Comparison of ENCODE assay signal across 39 cellular contexts in genomic region chr16:84818133-84818532, GRCh38. TPM values are rescaled to one million over a fixed set of nuclear protein-coding genes. Genes with fewer than 3 reads are reported as not detected.
"Had no signal": no experiment of that assay in that cellular context is flagged by ENCODE, and none has a peak within 500 bp of the region (broad histone marks: within the 10 kb centered on the region; RNA-seq: fewer than 3 reads in every experiment).

No MANE protein-coding gene starts in this region.

- FAIRE-seq: astrocyte, bronchial epithelial cell had no signal

- H3K27me3 ChIP-seq: ascending aorta, brain microvascular endothelial cell, breast epithelium had no signal

- H3K36me3 Mint-ChIP-seq: activated naive CD4-positive, alpha-beta T cell treated with anti-CD3 and anti-CD28 coated beads, Interleukin-2, amount 10 ng/mL, durations not matched to agents 7 days and 5 days; activated naive CD4-positive, alpha-beta T cell treated with anti-CD3 and anti-CD28 coated beads, Interleukin-2, amount 50 U/mL, for 24 hours; activated naive CD4-positive, alpha-beta T cell treated with anti-CD3 and anti-CD28 coated beads, Interleukin-2, amount 50 U/mL, for 72 hours; activated naive CD8-positive, alpha-beta T cell; activated naive CD8-positive, alpha-beta T cell treated with anti-CD3 and anti-CD28 coated beads for 36 hours; activated naive CD8-positive, alpha-beta T cell treated with anti-CD3 and anti-CD28 coated beads, Interleukin-2, amount 10 ng/mL, durations not matched to agents 7 days and 5 days; brain had no signal

- H3K4me1 ChIP-seq: breast epithelium had no signal

- H3K27ac ChIP-seq: adrenal gland, ascending aorta, body of pancreas, brain microvascular endothelial cell, breast epithelium, cardiac muscle cell had no signal

- H3K4me3 ChIP-seq: adrenal gland, ascending aorta, body of pancreas, breast epithelium, cardiac muscle cell had no signal

- H3K27me3 Mint-ChIP-seq: activated naive CD4-positive, alpha-beta T cell treated with anti-CD3 and anti-CD28 coated beads, Interleukin-2, amount 50 U/mL, for 24 hours had no signal

- H3K4me3 Mint-ChIP-seq: activated naive CD4-positive, alpha-beta T cell treated with anti-CD3 and anti-CD28 coated beads for 36 hours; activated naive CD4-positive, alpha-beta T cell treated with anti-CD3 and anti-CD28 coated beads, Interleukin-2, amount 10 ng/mL, durations not matched to agents 7 days and 5 days; activated naive CD4-positive, alpha-beta T cell treated with anti-CD3 and anti-CD28 coated beads, Interleukin-2, amount 50 U/mL, for 24 hours; activated naive CD8-positive, alpha-beta T cell; activated naive CD8-positive, alpha-beta T cell treated with anti-CD3 and anti-CD28 coated beads for 36 hours; activated naive CD8-positive, alpha-beta T cell treated with anti-CD3 and anti-CD28 coated beads, Interleukin-2, amount 10 ng/mL, durations not matched to agents 7 days and 5 days; activated naive CD8-positive, alpha-beta T cell treated with anti-CD3 and anti-CD28 coated beads, Interleukin-2, amount 50 U/mL, for 24 hours; activated T-cell treated with anti-CD3 and anti-CD28 coated beads, Interleukin-2, amount 50 U/mL, for 24 hours; activated T-cell treated with anti-CD3 and anti-CD28 coated beads, Interleukin-2, amount 50 U/mL, for 4 hours; activated T-cell treated with anti-CD3 and anti-CD28 coated beads, Interleukin-2, amount 50 U/mL, for 72 hours; activated T-helper 1 cell treated with anti-CD3 and anti-CD28 coated beads, Interleukin-12 subunit alpha, Interleukin-12 subunit beta, Interleukin-2, Interleukin-4 antibody, amounts not matched to agents 30 ng/mL and 10 ng/mL and 1 ng/mL, durations not matched to agents 14 hours and 24 hours and 36 hours; activated T-helper 17 cell treated with anti-CD3 and anti-CD28 coated beads, Interleukin-2, amount 50 U/mL, for 72 hours; central memory CD8-positive, alpha-beta T cell had no signal

- ATAC-seq: activated naive CD4-positive, alpha-beta T cell treated with anti-CD3 and anti-CD28 coated beads, Interleukin-2, amount 50 U/mL, for 72 hours; activated naive CD8-positive, alpha-beta T cell treated with anti-CD3 and anti-CD28 coated beads, Interleukin-2, amount 50 U/mL, for 24 hours; activated T-cell treated with anti-CD3 and anti-CD28 coated beads, Interleukin-2, amount 50 U/mL, for 4 hours; activated T-cell treated with anti-CD3 and anti-CD28 coated beads, Interleukin-2, amount 50 U/mL, for 72 hours; activated T-helper 17 cell treated with anti-CD3 and anti-CD28 coated beads, Interleukin-2, amount 50 U/mL, for 72 hours; body of pancreas had no signal

- H3K27ac Mint-ChIP-seq: activated naive CD4-positive, alpha-beta T cell treated with anti-CD3 and anti-CD28 coated beads for 36 hours; activated naive CD4-positive, alpha-beta T cell treated with anti-CD3 and anti-CD28 coated beads, Interleukin-2, amount 10 ng/mL, durations not matched to agents 7 days and 5 days; activated naive CD4-positive, alpha-beta T cell treated with anti-CD3 and anti-CD28 coated beads, Interleukin-2, amount 50 U/mL, for 24 hours; activated naive CD4-positive, alpha-beta T cell treated with anti-CD3 and anti-CD28 coated beads, Interleukin-2, amount 50 U/mL, for 72 hours; activated naive CD8-positive, alpha-beta T cell; activated naive CD8-positive, alpha-beta T cell treated with anti-CD3 and anti-CD28 coated beads for 36 hours; activated naive CD8-positive, alpha-beta T cell treated with anti-CD3 and anti-CD28 coated beads, Interleukin-2, amount 10 ng/mL, durations not matched to agents 7 days and 5 days; activated naive CD8-positive, alpha-beta T cell treated with anti-CD3 and anti-CD28 coated beads, Interleukin-2, amount 50 U/mL, for 24 hours; activated T-cell treated with anti-CD3 and anti-CD28 coated beads, Interleukin-2, amount 50 U/mL, for 24 hours; activated T-cell treated with anti-CD3 and anti-CD28 coated beads, Interleukin-2, amount 50 U/mL, for 72 hours; activated T-helper 17 cell treated with anti-CD3 and anti-CD28 coated beads, Interleukin-2, amount 50 U/mL, for 72 hours; activated T-helper 2 cell treated with anti-CD3 and anti-CD28 coated beads, Interferon-gamma antibody, Interleukin-2, Interleukin-4, amounts not matched to agents 10 μg/mL and 5 μg/mL and 100 μg/mL, durations not matched to agents 14 hours and 24 hours and 36 hours had no signal

- H3K9me3 ChIP-seq: adrenal gland, ascending aorta, body of pancreas, breast epithelium had no signal

- H3K9me3 Mint-ChIP-seq: activated naive CD4-positive, alpha-beta T cell treated with anti-CD3 and anti-CD28 coated beads for 36 hours; activated naive CD4-positive, alpha-beta T cell treated with anti-CD3 and anti-CD28 coated beads, Interleukin-2, amount 10 ng/mL, durations not matched to agents 7 days and 5 days; activated naive CD4-positive, alpha-beta T cell treated with anti-CD3 and anti-CD28 coated beads, Interleukin-2, amount 50 U/mL, for 24 hours; activated naive CD4-positive, alpha-beta T cell treated with anti-CD3 and anti-CD28 coated beads, Interleukin-2, amount 50 U/mL, for 72 hours; activated naive CD8-positive, alpha-beta T cell treated with anti-CD3 and anti-CD28 coated beads for 36 hours; activated naive CD8-positive, alpha-beta T cell treated with anti-CD3 and anti-CD28 coated beads, Interleukin-2, amount 10 ng/mL, durations not matched to agents 7 days and 5 days; activated naive CD8-positive, alpha-beta T cell treated with anti-CD3 and anti-CD28 coated beads, Interleukin-2, amount 50 U/mL, for 24 hours; activated T-cell treated with anti-CD3 and anti-CD28 coated beads, Interleukin-2, amount 50 U/mL, for 24 hours; activated T-cell treated with anti-CD3 and anti-CD28 coated beads, Interleukin-2, amount 50 U/mL, for 4 hours; activated T-helper 1 cell treated with anti-CD3 and anti-CD28 coated beads, Interleukin-12 subunit alpha, Interleukin-12 subunit beta, Interleukin-2, Interleukin-4 antibody, amounts not matched to agents 30 ng/mL and 10 ng/mL and 1 ng/mL, durations not matched to agents 14 hours and 24 hours and 36 hours; activated T-helper 17 cell treated with anti-CD3 and anti-CD28 coated beads, Interleukin-2, amount 50 U/mL, for 72 hours; activated T-helper 2 cell treated with anti-CD3 and anti-CD28 coated beads, Interferon-gamma antibody, Interleukin-2, Interleukin-4, amounts not matched to agents 10 μg/mL and 5 μg/mL and 100 μg/mL, durations not matched to agents 14 hours and 24 hours and 36 hours; central memory CD8-positive, alpha-beta T cell had no signal

- DNase-seq: activated effector memory CD4-positive, alpha-beta T cell treated with anti-CD3 and anti-CD28 coated beads, Interleukin-2, amount 50 U/mL, for 16 hours; activated effector memory CD4-positive, alpha-beta T cell treated with Interleukin-2 at 50 U/mL for 16 hours; activated gamma-delta T cell; activated gamma-delta T cell treated with Interleukin-2 at 50 U/mL for 16 hours; activated naive CD4-positive, alpha-beta T cell; activated naive CD4-positive, alpha-beta T cell treated with anti-CD3 and anti-CD28 coated beads for 36 hours; activated naive CD4-positive, alpha-beta T cell treated with anti-CD3 and anti-CD28 coated beads, Interleukin-2, amount 10 ng/mL, durations not matched to agents 7 days and 5 days; activated naive CD4-positive, alpha-beta T cell treated with anti-CD3 and anti-CD28 coated beads, Interleukin-2, amount 50 U/mL, for 16 hours; activated naive CD4-positive, alpha-beta T cell treated with Interleukin-2 at 50 U/mL for 16 hours; activated naive CD8-positive, alpha-beta T cell treated with anti-CD3 and anti-CD28 coated beads for 36 hours; activated naive CD8-positive, alpha-beta T cell treated with anti-CD3 and anti-CD28 coated beads, Interleukin-2, amount 10 ng/mL, durations not matched to agents 7 days and 5 days; activated naive CD8-positive, alpha-beta T cell treated with anti-CD3 and anti-CD28 coated beads, Interleukin-2, amount 50 U/mL, for 24 hours; activated T-cell treated with anti-CD3 and anti-CD28 coated beads, Interleukin-2, amount 50 U/mL, for 24 hours; activated T-cell treated with anti-CD3 and anti-CD28 coated beads, Interleukin-2, amount 50 U/mL, for 4 hours; activated T-cell treated with anti-CD3 and anti-CD28 coated beads, Interleukin-2, amount 50 U/mL, for 48 hours; activated T-cell treated with anti-CD3 and anti-CD28 coated beads, Interleukin-2, amount 50 U/mL, for 72 hours; adrenal gland; amniotic stem cell; amygdala; anterior cingulate cortex; aorta; body of pancreas; brain microvascular endothelial cell; caudate nucleus; central memory CD4-positive, alpha-beta T cell; cerebellar nuclear complex had no signal

- H3K36me3 ChIP-seq: adrenal gland, ascending aorta, brain microvascular endothelial cell, breast epithelium, cardiac muscle cell had no signal

RNA-seq across cellular contexts. Expression of gene CRISPLD2, which starts 1.7 kb away (rescaled TPM):
- total RNA-seq: activated naive CD8-positive, alpha-beta T cell treated with anti-CD3 and anti-CD28 coated beads for 36 hours; activated T-helper 1 cell treated with anti-CD3 and anti-CD28 coated beads, Interleukin-12 subunit alpha, Interleukin-12 subunit beta, Interleukin-2, Interleukin-4 antibody, amounts not matched to agents 30 ng/mL and 10 ng/mL and 1 ng/mL, durations not matched to agents 14 hours and 24 hours and 36 hours had no signal
